Comparison of ENCODE assay signal across 21 cellular contexts in genomic region chr11:63699906-63700305, GRCh38. TPM values are rescaled to one million over a fixed set of nuclear protein-coding genes. Genes with fewer than 3 reads are reported as not detected.
A peak's percentile ranks its signal among the peaks of the same experiment; 100 is the strongest.
DNase-seq lines count a peak whose midpoint lies in the region; ATAC-seq and TF ChIP-seq lines count a peak whose summit lies in the region.
"Had no signal": no experiment of that assay in that cellular context is flagged by ENCODE, and none has a peak within 500 bp of the region (broad histone marks: within the 10 kb centered on the region; RNA-seq: fewer than 3 reads in every experiment).

No MANE protein-coding gene starts in this region.

- ATAC-seq in GM23338 (peak; percentile 29; the same call in 1 of the 3 replicates), GM19397 (IDR thresholded peaks at IDR 0.05; ENCODE audit: unreplicated experiment) (no peak)
- ATAC-seq: HCT116; naive thymus-derived CD8-positive, alpha-beta T cell had no signal

- H3K4me3 ChIP-seq in GM23338 (no peak overlapping the region), fibroblast of villous mesenchyme (ENCODE audit: low read depth, low read length) (no peak overlapping the region)
- H3K4me3 ChIP-seq: K562, Peyer's patch had no signal

- H3F3A ChIP-seq in GM23338 (replicated peaks; ENCODE audit: low read depth) = peaks cover 6% of the 10 kb centered on the region; the same call in 1 of the 2 replicates

- no peak overlapping the region for H3K4me2 ChIP-seq in GM23338

- H2AFZ ChIP-seq in GM23338 = no peak overlapping the region

- peaks cover 17% of the 10 kb centered on the region; the same call in 2 of the 3 replicates for H3K36me3 Mint-ChIP-seq in GM23338 (ENCODE audit: low read depth)
- H3K36me3 Mint-ChIP-seq in HFFc6 (ENCODE audit: low read depth) = no peaks in the 10 kb centered on the region; the same call in 1 of the 2 replicates

- no peaks in the 10 kb centered on the region for H3K27me3 ChIP-seq in GM23338 (ENCODE audit: insufficient read depth)
- H3K27me3 ChIP-seq: Peyer's patch had no signal

- no peak for DNase-seq in GM23338 (ENCODE audit: low spot score)
- DNase-seq in fibroblast of villous mesenchyme (ENCODE audit: low read depth) = peak; percentile 33
- DNase-seq in substantia nigra (lab: John Stamatoyannopoulos, UW) = no peak
- no peak for DNase-seq in NCI-H748 treated with DMSO at 0.1 percent for 48 hours (lab: John Stamatoyannopoulos, UW)
- no peak for DNase-seq in HFFc6
- DNase-seq: activated CD4-positive, alpha-beta T cell treated with anti-CD3 and anti-CD28 coated beads, Interleukin-2, amount 50 U/mL, for 1 hour; activated effector memory CD4-positive, alpha-beta T cell treated with Interleukin-2 at 50 U/mL for 16 hours; activated naive CD8-positive, alpha-beta T cell treated with anti-CD3 and anti-CD28 coated beads, Interleukin-2, amount 10 ng/mL, durations not matched to agents 7 days and 5 days; CD4-positive, alpha-beta T cell; cortex of kidney; glutamatergic neuron; naive thymus-derived CD8-positive, alpha-beta T cell; Peyer's patch; right cardiac atrium had no signal

- H4K20me1 ChIP-seq in GM23338 (replicated peaks; ENCODE audit: insufficient read depth) = peaks cover 55% of the 10 kb centered on the region

- H3K9me3 Mint-ChIP-seq in GM23338 = no peaks in the 10 kb centered on the region; the same call in 2 of the 3 replicates
- H3K9me3 Mint-ChIP-seq in HFFc6 = no peaks in the 10 kb centered on the region
- H3K9me3 Mint-ChIP-seq: activated naive CD8-positive, alpha-beta T cell treated with anti-CD3 and anti-CD28 coated beads, Interleukin-2, amount 10 ng/mL, durations not matched to agents 7 days and 5 days; CD4-positive, alpha-beta T cell; memory B cell; naive thymus-derived CD8-positive, alpha-beta T cell; T-helper 1 cell treated with Interleukin-12 subunit alpha and Interleukin-12 subunit beta and Interleukin-4 antibody, amounts not matched to agents 30 μg/mL and 1 μg/mL, for 36 hours had no signal

- H3K4me3 Mint-ChIP-seq in GM23338 (no peak overlapping the region; the same call in 2 of the 3 replicates), HFFc6 (no peak overlapping the region)
- H3K4me3 Mint-ChIP-seq: activated naive CD8-positive, alpha-beta T cell treated with anti-CD3 and anti-CD28 coated beads, Interleukin-2, amount 10 ng/mL, durations not matched to agents 7 days and 5 days; CD4-positive, alpha-beta T cell; memory B cell; naive thymus-derived CD8-positive, alpha-beta T cell; T-helper 1 cell treated with Interleukin-12 subunit alpha and Interleukin-12 subunit beta and Interleukin-4 antibody, amounts not matched to agents 30 μg/mL and 1 μg/mL, for 36 hours had no signal

- peaks cover 98% of the 10 kb centered on the region for H3K79me2 ChIP-seq in GM23338 (replicated peaks; ENCODE audit: insufficient read depth)

- H3K27me3 Mint-ChIP-seq in GM23338 (ENCODE audit: insufficient read depth, low read depth, poor library complexity) (peaks cover 4% of the 10 kb centered on the region), HFFc6 (ENCODE audit: insufficient read depth) (no peaks in the 10 kb centered on the region; the same call in 1 of the 2 replicates)
- H3K27me3 Mint-ChIP-seq: activated naive CD8-positive, alpha-beta T cell treated with anti-CD3 and anti-CD28 coated beads, Interleukin-2, amount 10 ng/mL, durations not matched to agents 7 days and 5 days; CD4-positive, alpha-beta T cell; memory B cell; naive thymus-derived CD8-positive, alpha-beta T cell had no signal

- peaks cover 19% of the 10 kb centered on the region for H3K4me1 Mint-ChIP-seq in GM23338
- H3K4me1 Mint-ChIP-seq in HFFc6 (ENCODE audit: low read depth) = peaks cover 17% of the 10 kb centered on the region

- no peaks in the 10 kb centered on the region for H3K9me2 ChIP-seq in GM23338 (ENCODE audit: insufficient read depth)

- H3K27ac Mint-ChIP-seq in GM23338 (no peak overlapping the region), HFFc6 (no peak overlapping the region)
- H3K27ac Mint-ChIP-seq: activated naive CD8-positive, alpha-beta T cell treated with anti-CD3 and anti-CD28 coated beads, Interleukin-2, amount 10 ng/mL, durations not matched to agents 7 days and 5 days; CD4-positive, alpha-beta T cell; memory B cell; T-helper 1 cell treated with Interleukin-12 subunit alpha and Interleukin-12 subunit beta and Interleukin-4 antibody, amounts not matched to agents 30 μg/mL and 1 μg/mL, for 36 hours had no signal

- no peaks in the 10 kb centered on the region for H3K36me3 ChIP-seq in GM23338 (ENCODE audit: insufficient read depth)
- H3K36me3 ChIP-seq: Peyer's patch had no signal

- peaks cover 20% of the 10 kb centered on the region for H3K4me1 ChIP-seq in GM23338 (ENCODE audit: insufficient read depth)

- H3K27ac ChIP-seq in GM23338 (ENCODE audit: low read depth) (no peak overlapping the region; the same call in 1 of the 2 replicates), VCaP (peak overlapping the region; percentile 58), substantia nigra (ENCODE audit: low read depth, low read length, poor library complexity, severe bottlenecking) (peak overlapping the region; percentile 73)
- H3K27ac ChIP-seq: Peyer's patch, WERI-Rb-1 had no signal

- TF ChIP-seq CTCF in GM23338 (conservative IDR thresholded peaks at IDR 0.05; ENCODE audit: low read depth in 2 of 2) = no peak
- no peak for TF ChIP-seq CTCF in VCaP (conservative IDR thresholded peaks at IDR 0.05)
- TF ChIP-seq CTCF in fibroblast of villous mesenchyme (IDR thresholded peaks at IDR 0.05; ENCODE audit: insufficient read depth, low read depth, low read length) = no peak
- TF ChIP-seq CTCF in HFFc6 (IDR thresholded peaks at IDR 0.05) = no peak

TF ChIP-seq in GM23338, 12 proteins besides CTCF, POLR2A, EP300 and RAD21 (continues in another document):
- TF ChIP-seq REST (IDR thresholded peaks at IDR 0.05; ENCODE audit: unreplicated experiment) (no peak), JUNB (IDR thresholded peaks at IDR 0.05; ENCODE audit: unreplicated experiment) (no peak), ZNF114 (CRISPR knock-in tag; IDR thresholded peaks at IDR 0.05) (no peak)

RNA-seq across cellular contexts. Expression of gene RTN3, which starts 18.6 kb away (rescaled TPM):
- 150 and 162 TPM in 2 replicates for total RNA-seq in GM23338 (2014; rRNA removed; shearing (Covaris generic))
- 129 and 138 TPM in 2 replicates for polyA plus RNA-seq in GM23338 (2016; fragmentation: Nextera tagmentation; extraction: Ambion mirVana)
- 61.5 and 70.0 TPM in 2 replicates for total RNA-seq in fibroblast of villous mesenchyme
- total RNA-seq in HFFc6 (2021; fragmentation: NEBNext Ultra II Directional; extraction: Animal tissue kit (Norgen Biotek cat#: 25700)) = 100 to 1,000 TPM; 114 to 144 (median 133) TPM

RNA-seq across cellular contexts. Expression of gene ATL3, which starts 28.7 kb away (rescaled TPM):
- 20.4 and 24.4 TPM in 2 replicates for total RNA-seq in GM23338 (2014; rRNA removed; shearing (Covaris generic))
- 5.2 and 6.8 TPM in 2 replicates for polyA plus RNA-seq in GM23338 (2016; fragmentation: Nextera tagmentation; extraction: Ambion mirVana)
- total RNA-seq in fibroblast of villous mesenchyme = 123 and 152 TPM in 2 replicates
- total RNA-seq in HFFc6 (2021; fragmentation: NEBNext Ultra II Directional; extraction: Animal tissue kit (Norgen Biotek cat#: 25700)) = 100 to 1,000 TPM in 5 of 6 experiments, 10 to 100 TPM in 1; 96.9 to 116 (median 109) TPM
